In the genomic region with DNA sequence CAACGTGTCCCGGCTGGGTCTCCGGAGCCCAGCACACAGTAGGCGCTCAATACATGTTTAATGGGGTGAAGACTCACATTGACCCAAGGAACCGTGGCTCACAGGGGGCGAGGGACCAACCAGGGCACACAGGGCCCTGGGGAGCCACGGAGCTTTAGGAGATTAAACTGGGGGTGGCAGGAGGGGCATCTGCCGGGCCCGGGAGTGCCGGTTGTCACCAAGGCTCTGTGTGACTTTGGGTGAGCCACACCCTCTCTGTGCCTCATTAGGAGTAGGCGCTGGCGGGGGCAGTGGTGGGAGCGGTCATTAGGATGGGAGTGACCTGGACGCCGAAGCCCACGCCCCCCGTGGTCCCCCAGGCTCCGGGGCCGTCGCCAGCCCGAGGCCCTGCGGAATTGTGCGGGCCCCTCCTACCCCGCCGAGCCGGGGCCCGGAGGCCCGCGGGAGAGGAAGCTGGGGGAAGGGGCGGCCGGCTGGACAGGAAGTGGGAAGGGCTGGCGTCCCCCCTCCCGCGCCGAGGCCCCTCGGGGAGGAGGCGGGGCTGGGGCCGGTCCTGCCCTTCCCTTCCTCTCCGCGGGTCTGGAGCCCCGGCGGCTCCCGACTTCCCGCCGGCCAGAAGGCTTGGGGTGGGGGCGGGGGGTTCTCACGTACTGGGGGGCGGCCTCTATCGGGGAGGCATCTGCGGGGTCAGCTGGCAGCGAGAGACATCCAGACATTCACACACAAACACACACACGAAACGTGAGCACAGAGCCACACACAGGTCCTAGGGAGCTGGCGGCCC, we compare ENCODE assay signal across 9 cellular contexts. TPM values are rescaled to one million over a fixed set of nuclear protein-coding genes. Genes with fewer than 3 reads are reported as not detected.
DNase-seq lines count a peak whose midpoint lies in the region; ATAC-seq and TF ChIP-seq lines count a peak whose summit lies in the region.
"Had no signal": no experiment of that assay in that cellular context is flagged by ENCODE, and none has a peak within 500 bp of the region (broad histone marks: within the 10 kb centered on the region; RNA-seq: fewer than 3 reads in every experiment).

No MANE protein-coding gene starts in this region.

- intact Hi-C loops in dorsolateral prefrontal cortex (cut with DNase I): loop anchor here in 1 of 2 donors (2.0 kb wide), 1 partner anchor 137 kb away; a partner anchor contains a TSS
- intact Hi-C loops in right lobe of liver (cut with DNase I): loop anchor here in 1 of 2 donors (10.0 kb wide), 1 partner anchor 143 kb away; a partner anchor contains a TSS

- ATAC-seq in right lobe of liver: peak; percentile 38 to 61 (median 42)
- ATAC-seq in HG02981 (IDR thresholded peaks at IDR 0.05; ENCODE audit: unreplicated experiment): no peak

- TF ChIP-seq CTCF in dorsolateral prefrontal cortex (IDR thresholded peaks at IDR 0.05 in 54 of 56, conservative IDR thresholded peaks at IDR 0.05 in 2 of 56; ENCODE audit: low read depth in 1 of 56, partially characterized antibody in 56 of 56): no peak
- no peak for TF ChIP-seq CTCF in right lobe of liver (IDR thresholded peaks at IDR 0.05)

- H3K4me1 ChIP-seq in right lobe of liver: peaks cover 0 to 46% (median 16%) of the 10 kb centered on the region in 4 donors

- H3K27ac ChIP-seq in dorsolateral prefrontal cortex (peak overlapping the region in 58 of 59 donors; percentile 68 to 97 (median 92)), right lobe of liver (peak overlapping the region; percentile 70 to 84 (median 75)), substantia nigra (ENCODE audit: low read depth, low read length, poor library complexity, severe bottlenecking) (peak overlapping the region; percentile 83)
- H3K27ac ChIP-seq: C4-2B had no signal

- H3K9me3 ChIP-seq in right lobe of liver: no peaks in the 10 kb centered on the region

- no peaks in the 10 kb centered on the region for H3K36me3 ChIP-seq in right lobe of liver

- peak; percentile 17 for DNase-seq in NCI-H1105 treated with DMSO at 0.1 percent for 48 hours (lab: John Stamatoyannopoulos, UW)
- no peak for DNase-seq in NCI-H1105 (lab: John Stamatoyannopoulos, UW)
- no peak for DNase-seq in Jurkat, Clone E6-1 (ENCODE audit: low read depth, low spot score)
- peak; percentile 82 for DNase-seq in SKM-1 treated with dmso at 0.1 percent for 144 hours (lab: John Stamatoyannopoulos, UW; ENCODE audit: unreplicated experiment)
- peak in 2 of 10 donors; percentile 47 to 64 for DNase-seq in dorsolateral prefrontal cortex
- DNase-seq in right lobe of liver: peak; percentile 77 to 88 (median 87)
- peak in 30 of 49 donors; percentile 13 to 71 (median 42) for DNase-seq in substantia nigra (lab: John Stamatoyannopoulos, UW)

- WGBS in right lobe of liver (ENCODE audit: insufficient coverage, low coverage, low lambda C conversion rate, missing lambda C conversion rate): 0% methylated on average over 20 of the region's 54 CpGs

- H3K4me3 ChIP-seq in Jurkat, Clone E6-1 (ENCODE audit: low read length): peak overlapping the region; percentile 44
- H3K4me3 ChIP-seq in dorsolateral prefrontal cortex: peak overlapping the region in 58 of 59 donors; percentile 14 to 86 (median 65)
- peak overlapping the region; percentile 3 to 35 (median 4) for H3K4me3 ChIP-seq in right lobe of liver

- H3K27me3 ChIP-seq in dorsolateral prefrontal cortex: peaks cover 0 to 17% (median 0%) of the 10 kb centered on the region in 45 donors
- H3K27me3 ChIP-seq in right lobe of liver: peaks cover 0 to 5% of the 10 kb centered on the region in 2 donors

- peak; percentile 48 for TF ChIP-seq POLR2A in right lobe of liver (IDR thresholded peaks at IDR 0.05)

RNA-seq across cellular contexts. Expression of a gene that starts 1.8 kb away (rescaled TPM):
- 148 TPM for polyA plus RNA-seq in Jurkat, Clone E6-1 (2012; ENCODE audit: insufficient read depth, insufficient read length)
- total RNA-seq in dorsolateral prefrontal cortex: 100 to 1,000 TPM in 39 of 120 experiments, 10 to 100 TPM in 81; 42.5 to 168 (median 93.8) TPM
- 10 to 100 TPM; 12.8 to 23.9 (median 15.9) TPM for total RNA-seq in right lobe of liver

RNA-seq across cellular contexts. Expression of a gene that starts 20.0 kb away (rescaled TPM):
- polyA plus RNA-seq in Jurkat, Clone E6-1 (2012; ENCODE audit: insufficient read depth, insufficient read length): not detected
- total RNA-seq in dorsolateral prefrontal cortex (10 to 100 TPM in 1 of 120 experiments, 1 to 10 TPM in 99, under 1 TPM in 19, not detected in 1; 0.44 to 11.8 (median 1.8) TPM), right lobe of liver (10 to 100 TPM in 1 of 6 experiments, 1 to 10 TPM in 5; 1.9 to 12.6 (median 3.2) TPM)

RNA-seq across cellular contexts. Expression of a gene that starts 20.5 kb away (rescaled TPM):
- polyA plus RNA-seq in Jurkat, Clone E6-1 (2012; ENCODE audit: insufficient read depth, insufficient read length): 5.0 TPM
- total RNA-seq in dorsolateral prefrontal cortex: 100 to 1,000 TPM in 1 of 120 experiments, 10 to 100 TPM in 118, 1 to 10 TPM in 1; 7.4 to 118 (median 26.3) TPM
- total RNA-seq in right lobe of liver: 1 to 10 TPM; 6.5 to 8.3 (median 7.8) TPM

RNA-seq across cellular contexts. Expression of a gene that starts 31.5 kb away (rescaled TPM):
- not detected for polyA plus RNA-seq in Jurkat, Clone E6-1 (2012; ENCODE audit: insufficient read depth, insufficient read length)
- total RNA-seq in dorsolateral prefrontal cortex: 1 to 10 TPM in 56 of 120 experiments, under 1 TPM in 35, not detected in 29; 0.43 to 7.1 (median 1.2) TPM
- 100 to 1,000 TPM in 2 of 6 experiments, 10 to 100 TPM in 2, 1 to 10 TPM in 1, under 1 TPM in 1; 0.88 to 160 (median 57.5) TPM for total RNA-seq in right lobe of liver

Comparison
In these comparisons a context has a peak if more than half of its experiments do, and no peak if none do; other contexts are left out.
1. DNase-seq: peak in NCI-H1105 treated with DMSO at 0.1 percent for 48 hours (single experiment), SKM-1 treated with dmso at 0.1 percent for 144 hours (single experiment), right lobe of liver (3 of 3) and substantia nigra (30 of 49); none in NCI-H1105 (single experiment) and Jurkat, Clone E6-1 (single experiment).
2. H3K4me3 ChIP-seq: peak in every context shown above with its lines; median percentile 65 in dorsolateral prefrontal cortex; 44 in Jurkat, Clone E6-1; 4 in right lobe of liver.
3. Peak in every context shown above with its lines, with median percentiles within 50 percentile points of each other: H3K27ac ChIP-seq.